Comparison of ENCODE assay signal across 28 cellular contexts in the genomic region with DNA sequence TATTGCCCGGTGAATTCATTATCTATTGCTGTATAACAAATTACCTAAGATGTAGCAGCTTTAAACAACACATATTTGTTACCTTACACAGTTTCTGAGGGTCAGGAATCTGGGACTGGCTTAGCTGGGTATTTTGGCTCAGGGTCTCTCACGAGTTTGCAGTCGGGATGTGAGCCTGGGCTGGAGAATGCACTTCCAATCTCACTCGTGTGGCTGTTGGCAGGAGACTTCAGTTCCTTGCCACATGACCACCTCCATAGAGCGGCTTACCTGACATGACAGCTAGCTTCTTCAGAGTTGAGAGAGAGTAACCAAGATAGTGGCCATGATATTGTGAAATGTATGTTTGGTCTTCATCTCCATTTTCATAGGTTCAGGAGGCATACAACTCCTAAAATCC. TPM values are rescaled to one million over a fixed set of nuclear protein-coding genes. Genes with fewer than 3 reads are reported as not detected.
"Had no signal": no experiment of that assay in that cellular context is flagged by ENCODE, and none has a peak within 500 bp of the region (broad histone marks: within the 10 kb centered on the region; RNA-seq: fewer than 3 reads in every experiment).

No MANE protein-coding gene starts in this region.

- H3K36me3 ChIP-seq: ascending aorta, breast epithelium, esophagus muscularis mucosa, gastroesophageal sphincter had no signal

- DNase-seq: activated CD4-positive, alpha-beta memory T cell treated with anti-CD3 and anti-CD28 coated beads, Interleukin-2, amount 10 ng/mL, durations not matched to agents 7 days and 5 days; activated CD4-positive, alpha-beta T cell treated with anti-CD3 and anti-CD28 coated beads for 36 hours; activated CD4-positive, alpha-beta T cell treated with anti-CD3 and anti-CD28 coated beads, Interleukin-2, amount 10 ng/mL, durations not matched to agents 24 days and 14 days; activated CD4-positive, alpha-beta T cell treated with anti-CD3 and anti-CD28 coated beads, Interleukin-2, amount 50 U/mL, for 4 hours; activated CD4-positive, CD25-positive, alpha-beta regulatory T cell; activated CD4-positive, CD25-positive, alpha-beta regulatory T cell treated with anti-CD3 and anti-CD28 coated beads, Interleukin-2, amount 50 U/mL, for 72 hours; activated CD8-positive, alpha-beta memory T cell treated with anti-CD3 and anti-CD28 coated beads, Interleukin-2, amount 50 U/mL, for 48 hours; activated gamma-delta T cell; activated naive CD4-positive, alpha-beta T cell; activated naive CD4-positive, alpha-beta T cell treated with anti-CD3 and anti-CD28 coated beads, Interleukin-2, amount 10 ng/mL, durations not matched to agents 7 days and 5 days; activated naive CD8-positive, alpha-beta T cell treated with anti-CD3 and anti-CD28 coated beads, Interleukin-2, amount 10 ng/mL, durations not matched to agents 7 days and 5 days; activated T-cell treated with anti-CD3 and anti-CD28 coated beads for 4 hours; activated T-cell treated with anti-CD3 and anti-CD28 coated beads, Interleukin-2, amount 50 U/mL, for 24 hours; activated T-cell treated with anti-CD3 and anti-CD28 coated beads, Interleukin-2, amount 50 U/mL, for 72 hours; caudate nucleus; cortex of kidney; dermis blood vessel endothelial cell; effector CD4-positive, alpha-beta T cell; effector memory CD8-positive, alpha-beta T cell; foreskin keratinocyte; T-helper 2 cell had no signal

- FAIRE-seq: colon had no signal

- H3K4me1 ChIP-seq: ascending aorta, breast epithelium, foreskin keratinocyte had no signal

- H3K27ac ChIP-seq: ascending aorta, breast epithelium, esophagus muscularis mucosa, foreskin keratinocyte, gastroesophageal sphincter had no signal

- H3K4me3 ChIP-seq: ascending aorta, breast epithelium, esophagus muscularis mucosa, gastroesophageal sphincter had no signal

- ATAC-seq: activated CD4-positive, alpha-beta T cell treated with anti-CD3 and anti-CD28 coated beads for 36 hours; activated naive CD4-positive, alpha-beta T cell treated with anti-CD3 and anti-CD28 coated beads, Interleukin-2, amount 50 U/mL, for 72 hours; activated T-cell treated with anti-CD3 and anti-CD28 coated beads, Interleukin-2, amount 50 U/mL, for 72 hours; effector memory CD8-positive, alpha-beta T cell; foreskin keratinocyte; gastroesophageal sphincter had no signal

- H3K9me3 ChIP-seq: ascending aorta, breast epithelium, esophagus muscularis mucosa, gastroesophageal sphincter had no signal

- H3K27me3 ChIP-seq: ascending aorta, breast epithelium, esophagus muscularis mucosa, gastroesophageal sphincter had no signal

RNA-seq across cellular contexts. Expression of a gene that starts 18.4 kb away (rescaled TPM):
- total RNA-seq: activated CD4-positive, alpha-beta memory T cell treated with anti-CD3 and anti-CD28 coated beads, Interleukin-2, amount 10 ng/mL, durations not matched to agents 7 days and 5 days; T-helper 1 cell treated with Interleukin-12 subunit alpha and Interleukin-12 subunit beta and Interleukin-4 antibody, amounts not matched to agents 30 ng/mL and 1 ng/mL, for 36 hours had no signal
